Comparison of ENCODE assay signal across 1 cellular context in the genomic region with DNA sequence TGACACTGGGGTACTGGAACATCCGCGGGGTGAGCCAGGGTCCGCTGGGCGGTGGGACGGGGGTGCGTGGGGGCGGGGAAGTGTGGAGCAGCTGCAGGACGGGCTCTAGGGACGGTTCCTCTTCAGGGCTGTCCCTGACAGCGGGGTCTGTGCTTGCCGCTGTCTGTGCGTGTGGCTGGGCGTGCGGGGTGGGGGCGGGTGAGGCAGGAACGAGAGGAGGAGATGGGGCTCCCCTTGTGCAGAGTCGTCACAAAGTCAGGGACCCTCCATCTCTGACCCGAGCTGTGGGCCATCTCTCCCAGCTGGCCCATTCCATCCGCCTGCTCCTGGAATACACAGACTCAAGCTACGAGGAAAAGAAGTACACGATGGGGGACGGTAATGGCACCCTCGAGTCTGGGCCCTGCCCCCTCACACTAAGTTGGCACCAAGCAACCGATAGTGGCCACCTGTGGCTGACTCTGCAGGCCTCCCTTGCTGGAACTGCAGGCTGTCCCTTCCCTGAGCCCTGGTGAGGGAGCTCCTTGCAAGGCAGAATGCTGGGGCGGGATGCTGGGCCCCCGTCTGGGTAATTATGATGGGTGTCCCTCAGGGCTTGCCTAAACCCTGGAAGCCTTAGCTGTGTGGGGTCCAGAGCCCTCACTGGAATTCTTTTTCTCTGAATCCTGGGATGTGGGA.
TF ChIP-seq lines count a peak whose summit lies in the region.

No MANE protein-coding gene starts in this region.

TF ChIP-seq in GM23338, 12 proteins besides CTCF, POLR2A, EP300 and RAD21 (continued from another document):
- TF ChIP-seq ZNF462 (CRISPR knock-in tag; IDR thresholded peaks at IDR 0.05): no peak
